Comparison of ENCODE assay signal across 17 cellular contexts in genomic region chr17:50112694-50113093, GRCh38. TPM values are rescaled to one million over a fixed set of nuclear protein-coding genes. Genes with fewer than 3 reads are reported as not detected.
A peak's percentile ranks its signal among the peaks of the same experiment; 100 is the strongest.
DNase-seq lines count a peak whose midpoint lies in the region; ATAC-seq and TF ChIP-seq lines count a peak whose summit lies in the region.
"Had no signal": no experiment of that assay in that cellular context is flagged by ENCODE, and none has a peak within 500 bp of the region (broad histone marks: within the 10 kb centered on the region; RNA-seq: fewer than 3 reads in every experiment).

No MANE protein-coding gene starts in this region.

- H3K27ac ChIP-seq in caudate nucleus (ENCODE audit: low read depth, low read length) (peak overlapping the region; percentile 93), testis (peak overlapping the region; percentile 88 to 93), osteoblast (ENCODE audit: low read depth, low read length) (no peak overlapping the region)

- DNase-seq in caudate nucleus (lab: John Stamatoyannopoulos, UW), result peak in 4 of 61 donors; percentile 21 to 38 (median 28)
- DNase-seq in left cardiac atrium, result no peak
- DNase-seq in nephron progenitor cell, result no peak
- peak; percentile 43 for DNase-seq in testis
- no peak for DNase-seq in osteoblast (ENCODE audit: insufficient read length, low spot score, missing footprints)
- no peak for DNase-seq in iPS-NIHi7 (ENCODE audit: extremely low spot score)
- DNase-seq in CD1c-positive myeloid dendritic cell (ENCODE audit: extremely low spot score), result no peak
- DNase-seq: activated CD8-positive, alpha-beta memory T cell treated with anti-CD3 and anti-CD28 coated beads, Interleukin-2, amount 50 U/mL, for 48 hours; activated naive CD4-positive, alpha-beta T cell treated with anti-CD3 and anti-CD28 coated beads for 36 hours; effector memory CD4-positive, alpha-beta T cell; MG63; naive thymus-derived CD8-positive, alpha-beta T cell; NCI-H82; stimulated activated CD4-positive, alpha-beta T cell treated with anti-CD3 and anti-CD28 coated beads, Interleukin-4, amount 100 ng/mL, for 4 hours had no signal

- 57 to 84% methylated on average over 16 to 17 of the region's 17 CpGs for WGBS in testis, 2 donors

- H3K4me1 ChIP-seq in testis (peaks cover 25% of the 10 kb centered on the region), osteoblast (ENCODE audit: insufficient read depth, low read length) (peaks cover 11% of the 10 kb centered on the region)

- no peak overlapping the region for H3K4me3 ChIP-seq in testis
- no peak overlapping the region for H3K4me3 ChIP-seq in osteoblast (ENCODE audit: insufficient read depth, low read length)
- H3K4me3 ChIP-seq: MG63 had no signal

- H2AFZ ChIP-seq in osteoblast (ENCODE audit: low read length), result no peak overlapping the region

- intact Hi-C loops in left cardiac atrium (cut with DNase I) (loop anchor here (10.0 kb wide), 2 partner anchors 52 to 62 kb away; partner anchors contain the start of gene SGCA (in 1 of the 2)), testis (cut with DNase I; ENCODE audit: low total_unique reads) (no loop called here)

- no peaks in the 10 kb centered on the region for H3K36me3 ChIP-seq in testis (ENCODE audit: low read depth, missing control alignments)
- H3K36me3 ChIP-seq in osteoblast (ENCODE audit: insufficient read depth, low read length), result peaks cover 2% of the 10 kb centered on the region
- H3K36me3 ChIP-seq: MG63 had no signal

- no peak for TF ChIP-seq POLR2A in testis (IDR thresholded peaks at IDR 0.05)

- no peaks in the 10 kb centered on the region for H3K9me3 ChIP-seq in testis
- no peaks in the 10 kb centered on the region for H3K9me3 ChIP-seq in osteoblast (ENCODE audit: low read depth, low read length)
- H3K9me3 ChIP-seq: MG63 had no signal

- H3K27me3 ChIP-seq in testis, result no peaks in the 10 kb centered on the region
- H3K27me3 ChIP-seq in osteoblast (ENCODE audit: insufficient read depth, low read length), result peaks cover 4% of the 10 kb centered on the region
- H3K27me3 ChIP-seq: MG63 had no signal

- H3K27me3 Mint-ChIP-seq in nephron progenitor cell (ENCODE audit: low read depth, poor library complexity), result no peaks in the 10 kb centered on the region

- no peak overlapping the region for H3K4me2 ChIP-seq in osteoblast (ENCODE audit: insufficient read depth, low read length)

- no peak for TF ChIP-seq CTCF in nephron progenitor cell (IDR thresholded peaks at IDR 0.05)
- peak in 1 of 3 experiments; percentile 23 for TF ChIP-seq CTCF in testis (IDR thresholded peaks at IDR 0.05)
- TF ChIP-seq CTCF in osteoblast (IDR thresholded peaks at IDR 0.05; ENCODE audit: extremely low read depth, low read depth, low read length), result no peak

- H3K4me3 Mint-ChIP-seq in nephron progenitor cell, result no peak overlapping the region
- H3K4me3 Mint-ChIP-seq: activated naive CD4-positive, alpha-beta T cell treated with anti-CD3 and anti-CD28 coated beads for 36 hours; naive thymus-derived CD8-positive, alpha-beta T cell had no signal

- peaks cover 3% of the 10 kb centered on the region for H4K20me1 ChIP-seq in osteoblast (ENCODE audit: insufficient read depth, low read length)

- peaks cover 68% of the 10 kb centered on the region for H3K4me1 Mint-ChIP-seq in nephron progenitor cell

- H3K79me2 ChIP-seq in osteoblast (ENCODE audit: insufficient read depth, low read length), result no peaks in the 10 kb centered on the region

- peak overlapping the region; percentile 83 for H3K27ac Mint-ChIP-seq in nephron progenitor cell
- H3K27ac Mint-ChIP-seq: activated naive CD4-positive, alpha-beta T cell treated with anti-CD3 and anti-CD28 coated beads for 36 hours had no signal

- peaks cover 17% of the 10 kb centered on the region for H3K36me3 Mint-ChIP-seq in nephron progenitor cell (ENCODE audit: low read depth)

- ATAC-seq in left cardiac atrium (peak; percentile 9 to 25), GM18870 (IDR thresholded peaks at IDR 0.05; ENCODE audit: unreplicated experiment) (no peak)
- ATAC-seq: naive thymus-derived CD8-positive, alpha-beta T cell had no signal

- H3K9me3 Mint-ChIP-seq in nephron progenitor cell, result no peaks in the 10 kb centered on the region
- H3K9me3 Mint-ChIP-seq: activated naive CD4-positive, alpha-beta T cell treated with anti-CD3 and anti-CD28 coated beads for 36 hours; naive thymus-derived CD8-positive, alpha-beta T cell had no signal

RNA-seq across cellular contexts. Expression of gene SAMD14, which starts 17.3 kb away (rescaled TPM):
- total RNA-seq in left cardiac atrium (1 to 10 TPM; 1.6 to 2.1 TPM), testis (1 to 10 TPM; 3.2 to 3.3 TPM), osteoblast (2.5 and 2.7 TPM in 2 replicates)
- polyA plus RNA-seq in testis (ENCODE audit: insufficient read depth, low read depth, low replicate concordance), result 5.2 TPM
- total RNA-seq: HT1080 had no signal
- polyA plus RNA-seq: naive thymus-derived CD8-positive, alpha-beta T cell had no signal

RNA-seq across cellular contexts. Expression of gene PDK2, which starts 17.5 kb away (rescaled TPM):
- 100 to 1,000 TPM; 156 to 203 TPM for total RNA-seq in left cardiac atrium
- 10 to 100 TPM; 50.6 to 62.1 TPM for total RNA-seq in testis
- 56.4 TPM for polyA plus RNA-seq in testis (ENCODE audit: insufficient read depth, low read depth, low replicate concordance)
- 43.4 and 54.8 TPM in 2 replicates for total RNA-seq in osteoblast

RNA-seq across cellular contexts. Expression of gene PPP1R9B, which starts 37.8 kb away (rescaled TPM):
- total RNA-seq in left cardiac atrium, result 10 to 100 TPM; 35.8 to 43.4 TPM
- total RNA-seq in testis, result 10 to 100 TPM; 81.1 to 82.4 TPM
- polyA plus RNA-seq in testis (ENCODE audit: insufficient read depth, low read depth, low replicate concordance), result 49.1 TPM
- 44.2 and 48.9 TPM in 2 replicates for total RNA-seq in osteoblast

RNA-seq across cellular contexts. Expression of gene SGCA, which starts 53.1 kb away (rescaled TPM):
- total RNA-seq in left cardiac atrium (100 to 1,000 TPM in 1 of 2 donors, 10 to 100 TPM in 1; 96.3 to 131 TPM), testis (1 to 10 TPM; 2.4 to 7.6 TPM), osteoblast (0.29 TPM in 1 of 2 replicates, not detected in the other)
- 33.1 TPM for polyA plus RNA-seq in testis (ENCODE audit: insufficient read depth, low read depth, low replicate concordance)
- total RNA-seq: frontal cortex; HT1080; naive thymus-derived CD8-positive, alpha-beta T cell had no signal

RNA-seq across cellular contexts. Expression of gene ITGA3, which starts 56.8 kb away (rescaled TPM):
- 10 to 100 TPM; 26.5 to 35.9 TPM for total RNA-seq in left cardiac atrium
- total RNA-seq in testis, result 10 to 100 TPM; 24.2 to 30.7 TPM
- polyA plus RNA-seq in testis (ENCODE audit: insufficient read depth, low read depth, low replicate concordance), result 20.0 TPM
- 73.4 and 81.4 TPM in 2 replicates for total RNA-seq in osteoblast
